19 cellular contexts compared by ENCODE assay signal in the genomic region with DNA sequence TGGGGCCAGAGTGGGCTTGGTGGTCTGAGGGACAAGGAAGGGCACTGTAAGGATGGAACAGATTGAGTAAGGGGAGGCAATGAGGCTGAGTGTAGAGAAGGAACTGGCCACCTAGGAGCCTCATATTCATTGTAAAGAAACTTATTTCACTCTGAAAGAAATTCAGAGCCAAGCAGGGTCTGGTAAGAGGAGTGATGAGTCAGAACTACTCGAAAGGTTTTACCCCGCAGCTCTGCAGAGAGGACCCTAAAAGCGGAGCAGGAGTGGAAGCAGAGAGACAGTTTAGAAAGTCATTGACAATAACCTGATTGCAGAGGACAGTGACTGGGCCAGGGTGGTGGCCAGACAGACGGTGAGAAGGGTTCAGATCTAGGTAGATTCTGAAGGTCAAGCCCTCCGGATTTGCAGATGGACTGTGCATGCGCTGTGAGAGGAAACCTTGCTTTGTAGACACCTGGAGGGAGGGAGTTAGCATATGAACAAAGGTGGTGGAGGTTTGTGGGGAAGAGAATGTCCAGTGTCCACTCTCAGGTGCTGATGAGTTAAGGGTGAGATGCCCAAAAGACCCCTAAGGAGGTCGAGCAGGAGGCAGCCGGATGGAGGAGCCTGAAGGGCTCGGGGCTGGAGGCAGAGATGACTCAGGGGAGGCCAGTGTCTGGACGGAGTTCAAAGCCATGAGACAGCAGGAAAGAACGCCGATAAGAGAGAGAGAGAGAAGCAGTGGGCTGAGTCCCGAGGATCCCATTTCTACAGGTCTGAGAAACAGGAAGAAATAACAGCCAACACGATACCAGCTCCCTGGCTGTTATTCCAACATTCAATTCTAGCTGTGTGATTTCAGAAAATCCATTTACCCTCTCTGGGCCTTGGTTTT.
"Had no signal": no experiment of that assay in that cellular context is flagged by ENCODE, and none has a peak within 500 bp of the region (broad histone marks: within the 10 kb centered on the region; RNA-seq: fewer than 3 reads in every experiment).

No MANE protein-coding gene starts in this region.

- H3K4me3 ChIP-seq: adrenal gland, lower lobe of right lung, right atrium auricular region, tibial artery, vagina had no signal

- H3K27me3 ChIP-seq: right atrium auricular region had no signal

- H3K36me3 ChIP-seq: adrenal gland, lower lobe of right lung, right atrium auricular region, tibial artery, vagina had no signal

- DNase-seq: activated CD4-positive, alpha-beta T cell treated with anti-CD3 and anti-CD28 coated beads, Interleukin-2, amount 10 ng/mL, durations not matched to agents 24 days and 14 days; activated CD4-positive, CD25-positive, alpha-beta regulatory T cell; activated CD8-positive, alpha-beta memory T cell treated with anti-CD3 and anti-CD28 coated beads, Interleukin-2, amount 50 U/mL, for 4 hours; activated CD8-positive, alpha-beta T cell treated with anti-CD3 and anti-CD28 coated beads, Interleukin-2, amount 10 ng/mL, durations not matched to agents 7 days and 5 days; activated effector memory CD4-positive, alpha-beta T cell treated with anti-CD3 and anti-CD28 coated beads, Interleukin-2, amount 50 U/mL, for 16 hours; activated T-cell treated with anti-CD3 and anti-CD28 coated beads, Interleukin-2, amount 50 U/mL, for 48 hours; central memory CD4-positive, alpha-beta T cell; cortex of kidney; effector CD8-positive, alpha-beta T cell; foreskin fibroblast; kidney glomerular epithelial cell; lower lobe of right lung; occipital lobe; stimulated activated CD4-positive, alpha-beta T cell treated with anti-CD3 and anti-CD28 coated beads, Interleukin-4, amount 100 ng/mL, for 24 hours; stimulated activated naive CD4-positive, alpha-beta T cell; tibial artery had no signal

- ATAC-seq: activated CD8-positive, alpha-beta T cell treated with anti-CD3 and anti-CD28 coated beads, Interleukin-2, amount 10 ng/mL, durations not matched to agents 7 days and 5 days; lower lobe of right lung had no signal

- H3K9me3 ChIP-seq: adrenal gland, lower lobe of right lung, tibial artery, vagina had no signal

- H3K4me1 ChIP-seq: adrenal gland, lower lobe of right lung, right atrium auricular region, tibial artery, vagina had no signal

- H3K27ac ChIP-seq: adrenal gland, lower lobe of right lung, right atrium auricular region, tibial artery, vagina had no signal
